In the genomic region with DNA sequence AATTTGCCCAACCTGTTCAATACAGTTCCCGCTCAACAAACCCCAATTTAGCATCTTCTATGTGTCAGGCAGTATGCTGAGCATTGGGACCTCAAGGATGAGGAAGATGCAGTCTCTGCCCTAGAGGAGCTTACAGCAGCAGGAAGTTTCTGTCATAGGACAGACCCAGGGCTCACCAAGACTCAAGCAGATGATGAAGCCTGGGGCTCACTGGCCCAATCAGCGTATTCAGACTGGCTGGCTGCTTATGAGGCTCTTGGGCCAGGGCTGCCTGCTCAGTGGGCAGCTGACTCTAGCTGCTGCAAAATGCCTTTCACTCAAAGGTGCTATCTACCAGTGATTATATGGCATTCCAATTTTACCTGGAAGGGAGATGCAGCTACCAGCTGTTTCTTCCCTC, we compare ENCODE assay signal across 26 cellular contexts. TPM values are rescaled to one million over a fixed set of nuclear protein-coding genes. Genes with fewer than 3 reads are reported as not detected.
"Had no signal": no experiment of that assay in that cellular context is flagged by ENCODE, and none has a peak within 500 bp of the region (broad histone marks: within the 10 kb centered on the region; RNA-seq: fewer than 3 reads in every experiment).

No MANE protein-coding gene starts in this region.

- H3K36me3 Mint-ChIP-seq: naive thymus-derived CD4-positive, alpha-beta T cell; stimulated activated memory B cell treated with anti-CD40 and anti-IgM and Interleukin-4, amounts not matched to agents 10 μg/mL and 1 μg/mL and 100 μg/mL, for 72 hours had no signal

- ATAC-seq: effector memory CD8-positive, alpha-beta T cell; left colon; left ventricle myocardium superior; naive thymus-derived CD4-positive, alpha-beta T cell; stimulated activated memory B cell treated with anti-CD40 and anti-IgM and Interleukin-4, amounts not matched to agents 10 μg/mL and 1 μg/mL and 100 μg/mL, for 72 hours; upper lobe of right lung had no signal

- H3K27ac Mint-ChIP-seq: dendritic cell treated with granulocyte-macrophage colony-stimulating factor and Interleukin-4, amounts not matched to agents 40 ng/mL and 50 ng/mL, for 4 days; effector memory CD8-positive, alpha-beta T cell; nephron progenitor cell; stimulated activated memory B cell treated with anti-CD40 and anti-IgM and Interleukin-4, amounts not matched to agents 10 μg/mL and 1 μg/mL and 100 μg/mL, for 72 hours; stimulated activated naive CD8-positive, alpha-beta T cell treated with anti-CD3 and anti-CD28 coated beads, Interleukin-15, Interleukin-2, amounts not matched to agents 100 ng/mL and 50 ng/mL, for 24 hours had no signal

- H3K4me1 ChIP-seq: esophagus squamous epithelium, right atrium auricular region, tibial nerve, upper lobe of right lung had no signal

- FAIRE-seq: colon had no signal

- H3K9me3 Mint-ChIP-seq: dendritic cell treated with granulocyte-macrophage colony-stimulating factor and Interleukin-4, amounts not matched to agents 40 ng/mL and 50 ng/mL, for 4 days; effector memory CD8-positive, alpha-beta T cell; stimulated activated memory B cell treated with anti-CD40 and anti-IgM and Interleukin-4, amounts not matched to agents 10 μg/mL and 1 μg/mL and 100 μg/mL, for 72 hours; stimulated activated naive CD8-positive, alpha-beta T cell treated with anti-CD3 and anti-CD28 coated beads, Interleukin-15, Interleukin-2, amounts not matched to agents 100 ng/mL and 50 ng/mL, for 24 hours had no signal

- H3K27ac ChIP-seq: epithelial cell of prostate, ovary, right atrium auricular region, skin epidermis, tibial nerve, upper lobe of right lung had no signal

- H3K36me3 ChIP-seq: esophagus squamous epithelium, ovary, right atrium auricular region, sigmoid colon, tibial nerve, upper lobe of right lung had no signal

- H3K27me3 Mint-ChIP-seq: stimulated activated naive CD8-positive, alpha-beta T cell treated with anti-CD3 and anti-CD28 coated beads, Interleukin-15, Interleukin-2, amounts not matched to agents 100 ng/mL and 50 ng/mL, for 24 hours had no signal

- H3K4me3 Mint-ChIP-seq: dendritic cell treated with granulocyte-macrophage colony-stimulating factor and Interleukin-4, amounts not matched to agents 40 ng/mL and 50 ng/mL, for 4 days; effector memory CD8-positive, alpha-beta T cell; naive thymus-derived CD4-positive, alpha-beta T cell; nephron progenitor cell; stimulated activated memory B cell treated with anti-CD40 and anti-IgM and Interleukin-4, amounts not matched to agents 10 μg/mL and 1 μg/mL and 100 μg/mL, for 72 hours; stimulated activated naive CD8-positive, alpha-beta T cell treated with anti-CD3 and anti-CD28 coated beads, Interleukin-15, Interleukin-2, amounts not matched to agents 100 ng/mL and 50 ng/mL, for 24 hours had no signal

- H3K9me3 ChIP-seq: esophagus squamous epithelium, ovary, right atrium auricular region, sigmoid colon, tibial nerve, upper lobe of right lung had no signal

- H3K4me2 ChIP-seq: hepatocyte had no signal

- H2AFZ ChIP-seq: hepatocyte had no signal

- H3K27me3 ChIP-seq: esophagus squamous epithelium, hepatocyte, ovary, right atrium auricular region, sigmoid colon, tibial nerve, upper lobe of right lung had no signal

- H3K4me3 ChIP-seq: esophagus squamous epithelium, hepatocyte, lung, ovary, right atrium auricular region, sigmoid colon, skin epidermis, tibial nerve, upper lobe of right lung had no signal

- H3K79me2 ChIP-seq: hepatocyte had no signal

- DNase-seq: cerebellar nuclear complex; effector memory CD8-positive, alpha-beta T cell; esophagus squamous epithelium; foreskin fibroblast; head of caudate nucleus; left colon; left ventricle myocardium superior; mesenchymal stem cell; naive thymus-derived CD4-positive, alpha-beta T cell; nephron progenitor cell; ovary; sigmoid colon; stimulated activated CD4-positive, alpha-beta T cell treated with anti-CD3 and anti-CD28 coated beads, Interleukin-4, amount 100 ng/mL, for 1 hour; stimulated activated CD8-positive, alpha-beta memory T cell treated with anti-CD3 and anti-CD28 coated beads, Interleukin-4, amount 100 ng/mL, for 48 hours had no signal

RNA-seq across cellular contexts. Expression of a gene that starts 2.1 kb away (rescaled TPM):
- total RNA-seq: hepatocyte, left ventricle myocardium superior, right atrium auricular region, temporal lobe had no signal
